ENCODE assay signal across 9 cellular contexts in genomic region chr14:104680806-104681688, GRCh38. TPM values are rescaled to one million over a fixed set of nuclear protein-coding genes. Genes with fewer than 3 reads are reported as not detected.
DNase-seq lines count a peak whose midpoint lies in the region; ATAC-seq, FAIRE-seq and TF ChIP-seq lines count a peak whose summit lies in the region.
"Had no signal": no experiment of that assay in that cellular context is flagged by ENCODE, and none has a peak within 500 bp of the region (broad histone marks: within the 10 kb centered on the region; RNA-seq: fewer than 3 reads in every experiment).

No MANE protein-coding gene starts in this region.

- peak; percentile 36 for ATAC-seq in GM18907 (IDR thresholded peaks at IDR 0.05; ENCODE audit: unreplicated experiment)
- no peak for ATAC-seq in activated T-cell treated with anti-CD3 and anti-CD28 coated beads, Interleukin-2, amount 50 U/mL, for 72 hours (replicated peaks in 1 of 2)

- H3K4me1 Mint-ChIP-seq in activated T-cell treated with anti-CD3 and anti-CD28 coated beads, Interleukin-2, amount 50 U/mL, for 72 hours (ENCODE audit: low read depth), result peaks cover 18% of the 10 kb centered on the region

- WGBS in spleen, 5 donors, result 49 to 59% (median 52%) methylated on average over 21 to 26 of the region's 26 CpGs

- H3K27me3 Mint-ChIP-seq in activated T-cell treated with anti-CD3 and anti-CD28 coated beads, Interleukin-2, amount 50 U/mL, for 72 hours (ENCODE audit: low read depth), result no peaks in the 10 kb centered on the region

- H3K27me3 ChIP-seq in MG63 (no peaks in the 10 kb centered on the region), brain microvascular endothelial cell (replicated peaks) (no peaks in the 10 kb centered on the region), spleen (replicated peaks in 1 of 7) (peaks cover 0 to 9% (median 0%) of the 10 kb centered on the region in 7 donors)
- H3K27me3 ChIP-seq: ovary had no signal

- DNase-seq in 8988T, result peak; percentile 72
- peak; percentile 82 for DNase-seq in MG63
- peak; percentile 74 for DNase-seq in brain microvascular endothelial cell
- peak; percentile 68 for DNase-seq in spleen
- no peak for DNase-seq in activated T-cell treated with anti-CD3 and anti-CD28 coated beads, Interleukin-2, amount 50 U/mL, for 72 hours
- no peak for DNase-seq in GF-D8 (lab: John Stamatoyannopoulos, UW)

- H3K27ac Mint-ChIP-seq in activated T-cell treated with anti-CD3 and anti-CD28 coated beads, Interleukin-2, amount 50 U/mL, for 72 hours, result no peak overlapping the region

- H3K36me3 Mint-ChIP-seq in activated T-cell treated with anti-CD3 and anti-CD28 coated beads, Interleukin-2, amount 50 U/mL, for 72 hours (ENCODE audit: insufficient read depth in 2 of 2), result no peaks in the 10 kb centered on the region

- peak overlapping the region; percentile 97 for H3K27ac ChIP-seq in brain microvascular endothelial cell
- peak overlapping the region; percentile 21 to 89 (median 74) for H3K27ac ChIP-seq in spleen

- TF ChIP-seq CTCF in brain microvascular endothelial cell (IDR thresholded peaks at IDR 0.05; ENCODE audit: low read depth, low read length, missing control alignments), result peak; percentile 48
- TF ChIP-seq CTCF in spleen (IDR thresholded peaks at IDR 0.05 in 8 of 11, conservative IDR thresholded peaks at IDR 0.05 in 3 of 11), result peak in 6 of 11 experiments; percentile 10 to 34 (median 14)

- intact Hi-C loops in spleen (cut with DNase I; ENCODE audit: low total_unique reads), result no loop called here

- no peaks in the 10 kb centered on the region for H3K9me3 ChIP-seq in MG63
- no peaks in the 10 kb centered on the region for H3K9me3 ChIP-seq in spleen
- H3K9me3 ChIP-seq: ovary had no signal

- no peaks in the 10 kb centered on the region for H3K9me3 Mint-ChIP-seq in activated T-cell treated with anti-CD3 and anti-CD28 coated beads, Interleukin-2, amount 50 U/mL, for 72 hours

- no peak for TF ChIP-seq POLR2A in spleen (IDR thresholded peaks at IDR 0.05)

- in situ Hi-C loops in brain microvascular endothelial cell (cut with HindIII; ENCODE audit: low pct_ligation_motif_present, low sequenced_read_pairs), result no loop called here

- H3K4me1 ChIP-seq in spleen, result peaks cover 30 to 81% (median 57%) of the 10 kb centered on the region in 6 donors

- H3K4me3 Mint-ChIP-seq in activated T-cell treated with anti-CD3 and anti-CD28 coated beads, Interleukin-2, amount 50 U/mL, for 72 hours, result no peak overlapping the region

- peak overlapping the region; percentile 40 for H3K4me3 ChIP-seq in MG63
- H3K4me3 ChIP-seq in brain microvascular endothelial cell (ENCODE audit: low read depth, low read length), result no peak overlapping the region
- no peak overlapping the region for H3K4me3 ChIP-seq in spleen
- H3K4me3 ChIP-seq: ovary had no signal

- H3K36me3 ChIP-seq in MG63, result no peaks in the 10 kb centered on the region
- no peaks in the 10 kb centered on the region for H3K36me3 ChIP-seq in brain microvascular endothelial cell (replicated peaks)
- H3K36me3 ChIP-seq in spleen, result no peaks in the 10 kb centered on the region
- H3K36me3 ChIP-seq: ovary had no signal

- peak; percentile 90 for FAIRE-seq in islet of Langerhans (lab: Jason Lieb, UNC)

RNA-seq across cellular contexts. Expression of gene INF2, which starts 8.4 kb away (rescaled TPM):
- 15.5 and 31.4 TPM in 2 replicates for total RNA-seq in MG63 (2014; rRNA removed; shearing (Covaris generic); ENCODE audit: low replicate concordance)
- total RNA-seq in spleen, result 100 to 1,000 TPM in 3 of 7 donors, 10 to 100 TPM in 4; 66.9 to 110 (median 96.4) TPM
- 100 to 1,000 TPM in 2 of 3 donors, 10 to 100 TPM in 1; 56.6 to 120 (median 102) TPM for polyA plus RNA-seq in spleen
- 10 to 100 TPM; 37.6 to 38.8 TPM for total RNA-seq in activated T-cell treated with anti-CD3 and anti-CD28 coated beads, Interleukin-2, amount 50 U/mL, for 72 hours

RNA-seq across cellular contexts. Expression of gene ADSS1, which starts 43.0 kb away (rescaled TPM):
- 4.0 and 4.2 TPM in 2 replicates for total RNA-seq in MG63 (2014; rRNA removed; shearing (Covaris generic); ENCODE audit: low replicate concordance)
- total RNA-seq in spleen, result 10 to 100 TPM in 1 of 7 donors, 1 to 10 TPM in 6; 2.7 to 11.7 (median 8.3) TPM
- 1 to 10 TPM; 3.0 to 3.7 (median 3.2) TPM for polyA plus RNA-seq in spleen
- 1 to 10 TPM; 4.6 to 6.1 TPM for total RNA-seq in activated T-cell treated with anti-CD3 and anti-CD28 coated beads, Interleukin-2, amount 50 U/mL, for 72 hours

Comparison
In these comparisons a context has a peak if more than half of its experiments do, and no peak if none do; other contexts are left out.
1. DNase-seq: peak in 8988T (single experiment), MG63 (single experiment), brain microvascular endothelial cell (single experiment) and spleen (single experiment); none in activated T-cell treated with anti-CD3 and anti-CD28 coated beads, Interleukin-2, amount 50 U/mL, for 72 hours (0 of 2) and GF-D8 (single experiment).